Comparison of ENCODE assay signal across 6 cellular contexts in the genomic region with DNA sequence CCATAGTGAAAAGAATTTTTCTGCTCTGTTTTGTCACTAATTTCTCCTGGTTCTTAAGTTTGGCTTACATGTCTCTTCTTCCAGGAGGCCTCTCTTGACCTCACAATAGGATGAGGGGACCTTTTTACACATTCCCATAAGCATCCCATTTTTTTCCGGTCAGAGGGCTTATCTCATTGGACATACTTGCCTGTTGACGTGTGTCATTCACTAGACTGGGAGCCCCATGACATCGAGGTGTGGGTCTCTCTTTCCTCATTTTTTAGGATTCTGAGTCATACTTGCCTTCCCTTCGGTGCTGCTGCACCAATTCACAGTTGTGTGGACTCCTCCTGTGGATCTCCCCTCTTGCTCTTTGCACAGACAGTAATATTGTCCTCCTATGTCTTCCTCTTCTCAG.
"Had no signal": no experiment of that assay in that cellular context is flagged by ENCODE, and none has a peak within 500 bp of the region (broad histone marks: within the 10 kb centered on the region; RNA-seq: fewer than 3 reads in every experiment).

No MANE protein-coding gene starts in this region.

- H3K4me3 ChIP-seq: K562 had no signal

- ATAC-seq: HepG2, K562 had no signal

- H3K27ac ChIP-seq: HL-60 had no signal

- DNase-seq: IMR-90, KBM-7, KG1 had no signal
